12 cellular contexts compared by ENCODE assay signal in the genomic region with DNA sequence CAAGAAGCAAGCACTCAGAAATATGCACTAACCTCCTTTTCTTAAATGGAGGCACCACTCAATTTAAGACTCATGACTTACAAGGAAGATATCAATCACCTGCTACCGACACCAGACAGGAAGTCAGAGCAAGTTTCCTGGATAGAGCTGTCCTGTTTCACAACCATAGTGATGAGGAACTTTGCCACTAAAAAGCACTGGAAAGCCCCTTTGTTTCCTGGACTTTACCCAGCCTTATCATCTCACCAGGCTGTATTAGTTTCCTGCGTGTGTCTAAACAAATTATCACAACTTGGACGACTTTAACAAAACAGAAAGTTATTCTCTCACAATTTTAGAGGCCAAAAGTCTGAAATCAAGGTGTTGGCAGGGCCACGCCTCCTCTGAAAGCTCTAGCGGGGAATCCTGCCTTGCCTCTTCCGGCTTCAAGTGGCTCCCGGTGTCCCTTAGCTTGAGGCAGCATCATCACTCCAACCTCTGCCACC.
A peak's percentile ranks its signal among the peaks of the same experiment; 100 is the strongest.
DNase-seq lines count a peak whose midpoint lies in the region; ATAC-seq and TF ChIP-seq lines count a peak whose summit lies in the region.
"Had no signal": no experiment of that assay in that cellular context is flagged by ENCODE, and none has a peak within 500 bp of the region (broad histone marks: within the 10 kb centered on the region; RNA-seq: fewer than 3 reads in every experiment).

No MANE protein-coding gene starts in this region.

- peak overlapping the region in 1 of 4 donors; percentile 24 for H3K27ac ChIP-seq in body of pancreas

- no peak for TF ChIP-seq CTCF in body of pancreas (IDR thresholded peaks at IDR 0.05)

- 52 to 63% methylated on average over 7 of the region's 7 CpGs for WGBS in body of pancreas, 2 donors

- H3K9me3 Mint-ChIP-seq in activated CD4-positive, alpha-beta T cell treated with anti-CD3 and anti-CD28 coated beads, Interleukin-2, amount 10 ng/mL, durations not matched to agents 24 days and 14 days, result peaks cover 14% of the 10 kb centered on the region
- no peaks in the 10 kb centered on the region for H3K9me3 Mint-ChIP-seq in activated naive CD4-positive, alpha-beta T cell treated with anti-CD3 and anti-CD28 coated beads, Interleukin-2, amount 10 ng/mL, durations not matched to agents 7 days and 5 days

- CTCF ChIA-PET in activated naive CD4-positive, alpha-beta T cell treated with anti-CD3 and anti-CD28 coated beads, Interleukin-2, amount 10 ng/mL, durations not matched to agents 7 days and 5 days (lab: Charles Lee), result no interaction called here

- no peaks in the 10 kb centered on the region for H3K27me3 ChIP-seq in body of pancreas

- H3K9me3 ChIP-seq in body of pancreas, result no peaks in the 10 kb centered on the region

- H3K27me3 Mint-ChIP-seq in activated CD4-positive, alpha-beta T cell treated with anti-CD3 and anti-CD28 coated beads, Interleukin-2, amount 10 ng/mL, durations not matched to agents 24 days and 14 days, result no peaks in the 10 kb centered on the region
- H3K27me3 Mint-ChIP-seq in activated naive CD4-positive, alpha-beta T cell treated with anti-CD3 and anti-CD28 coated beads, Interleukin-2, amount 10 ng/mL, durations not matched to agents 7 days and 5 days, result no peaks in the 10 kb centered on the region

- peak overlapping the region; percentile 50 for H3K27ac Mint-ChIP-seq in activated CD4-positive, alpha-beta T cell treated with anti-CD3 and anti-CD28 coated beads, Interleukin-2, amount 10 ng/mL, durations not matched to agents 24 days and 14 days
- H3K27ac Mint-ChIP-seq in activated naive CD4-positive, alpha-beta T cell treated with anti-CD3 and anti-CD28 coated beads, Interleukin-2, amount 10 ng/mL, durations not matched to agents 7 days and 5 days, result no peak overlapping the region
- H3K27ac Mint-ChIP-seq: nephron had no signal

- peak; percentile 58 for ATAC-seq in body of pancreas

- no peak overlapping the region for H3K4me3 Mint-ChIP-seq in activated CD4-positive, alpha-beta T cell treated with anti-CD3 and anti-CD28 coated beads, Interleukin-2, amount 10 ng/mL, durations not matched to agents 24 days and 14 days
- no peak overlapping the region for H3K4me3 Mint-ChIP-seq in activated naive CD4-positive, alpha-beta T cell treated with anti-CD3 and anti-CD28 coated beads, Interleukin-2, amount 10 ng/mL, durations not matched to agents 7 days and 5 days
- H3K4me3 Mint-ChIP-seq: nephron had no signal

- H3K4me1 ChIP-seq in body of pancreas, result no peaks in the 10 kb centered on the region

- peaks cover 9% of the 10 kb centered on the region for H3K4me1 Mint-ChIP-seq in activated CD4-positive, alpha-beta T cell treated with anti-CD3 and anti-CD28 coated beads, Interleukin-2, amount 10 ng/mL, durations not matched to agents 24 days and 14 days
- peaks cover 15% of the 10 kb centered on the region for H3K4me1 Mint-ChIP-seq in activated naive CD4-positive, alpha-beta T cell treated with anti-CD3 and anti-CD28 coated beads, Interleukin-2, amount 10 ng/mL, durations not matched to agents 7 days and 5 days
- H3K4me1 Mint-ChIP-seq: nephron had no signal

- no peaks in the 10 kb centered on the region for H3K36me3 ChIP-seq in body of pancreas (replicated peaks in 1 of 2; ENCODE audit: insufficient read depth in 1 of 2, low read depth in 2 of 2)

- H3K36me3 Mint-ChIP-seq in activated CD4-positive, alpha-beta T cell treated with anti-CD3 and anti-CD28 coated beads, Interleukin-2, amount 10 ng/mL, durations not matched to agents 24 days and 14 days (ENCODE audit: low read depth), result no peaks in the 10 kb centered on the region
- no peaks in the 10 kb centered on the region for H3K36me3 Mint-ChIP-seq in activated naive CD4-positive, alpha-beta T cell treated with anti-CD3 and anti-CD28 coated beads, Interleukin-2, amount 10 ng/mL, durations not matched to agents 7 days and 5 days

- no peak overlapping the region for H3K4me3 ChIP-seq in body of pancreas

- intact Hi-C loops in activated CD4-positive, alpha-beta T cell treated with anti-CD3 and anti-CD28 coated beads, Interleukin-2, amount 10 ng/mL, durations not matched to agents 24 days and 14 days (cut with micrococcal nuclease), result loop anchor here (1.0 to 5.0 kb wide), 2 partner anchors 34 to 93 kb away; no protein-coding TSS in a partner anchor
- intact Hi-C loops in body of pancreas (cut with DNase I), result no loop called here

- DNase-seq in activated CD4-positive, alpha-beta T cell treated with anti-CD3 and anti-CD28 coated beads, Interleukin-2, amount 10 ng/mL, durations not matched to agents 24 days and 14 days, result peak; percentile 65
- no peak for DNase-seq in activated CD4-positive, alpha-beta T cell treated with anti-CD3 and anti-CD28 coated beads for 4 hours
- DNase-seq in HT1080 (ENCODE audit: low read depth), result peak; percentile 6
- no peak for DNase-seq in body of pancreas
- peak; percentile 65 for DNase-seq in renal cortical epithelial cell (ENCODE audit: low read depth)
- no peak for DNase-seq in NCI-H1092 treated with DMSO at 0.1 percent for 48 hours (lab: John Stamatoyannopoulos, UW)
- no peak for DNase-seq in activated naive CD4-positive, alpha-beta T cell treated with anti-CD3 and anti-CD28 coated beads, Interleukin-2, amount 50 U/mL, for 16 hours
- no peak for DNase-seq in activated naive CD4-positive, alpha-beta T cell treated with anti-CD3 and anti-CD28 coated beads, Interleukin-2, amount 10 ng/mL, durations not matched to agents 7 days and 5 days
- DNase-seq: ACHN, head of caudate nucleus, NCI-H2029 had no signal

- no peak for TF ChIP-seq POLR2A in body of pancreas (IDR thresholded peaks at IDR 0.05)

Comparison
In these comparisons a context has a peak if more than half of its experiments do, and no peak if none do; other contexts are left out.
1. DNase-seq: peak in activated CD4-positive, alpha-beta T cell treated with anti-CD3 and anti-CD28 coated beads, Interleukin-2, amount 10 ng/mL, durations not matched to agents 24 days and 14 days (single experiment), HT1080 (single experiment) and renal cortical epithelial cell (single experiment); none in activated CD4-positive, alpha-beta T cell treated with anti-CD3 and anti-CD28 coated beads for 4 hours (0 of 2), body of pancreas (0 of 4), NCI-H1092 treated with DMSO at 0.1 percent for 48 hours (single experiment), activated naive CD4-positive, alpha-beta T cell treated with anti-CD3 and anti-CD28 coated beads, Interleukin-2, amount 50 U/mL, for 16 hours (single experiment) and activated naive CD4-positive, alpha-beta T cell treated with anti-CD3 and anti-CD28 coated beads, Interleukin-2, amount 10 ng/mL, durations not matched to agents 7 days and 5 days (single experiment).